In genomic region chr10:112565434-112566053, GRCh38 we compare ENCODE assay signal across 10 cellular contexts.
DNase-seq lines count a peak whose midpoint lies in the region; ATAC-seq and TF ChIP-seq lines count a peak whose summit lies in the region.
"Had no signal": no experiment of that assay in that cellular context is flagged by ENCODE, and none has a peak within 500 bp of the region (broad histone marks: within the 10 kb centered on the region; RNA-seq: fewer than 3 reads in every experiment).

No MANE protein-coding gene starts in this region.

- no peaks in the 10 kb centered on the region for H3K36me3 ChIP-seq in thyroid gland

- no peak overlapping the region for H3K27ac ChIP-seq in thyroid gland

- intact Hi-C loops in thyroid gland (cut with DNase I): loop anchor here (10.0 kb wide), 1 partner anchor 819 kb away; no protein-coding TSS in a partner anchor

- DNase-seq in DMS53 (lab: John Stamatoyannopoulos, UW) (peak; percentile 86), NCI-H748 (lab: John Stamatoyannopoulos, UW; ENCODE audit: unreplicated experiment) (peak; percentile 70), iris pigment epithelial cell (ENCODE audit: low read depth) (peak; percentile 77), thyroid gland (peak; percentile 18 to 19)
- DNase-seq: right cardiac atrium had no signal

- ATAC-seq in HG03342 (IDR thresholded peaks at IDR 0.05; ENCODE audit: unreplicated experiment) (peak; percentile 64), HG03460 (IDR thresholded peaks at IDR 0.05; ENCODE audit: unreplicated experiment) (no peak), GM21723 (IDR thresholded peaks at IDR 0.05; ENCODE audit: unreplicated experiment) (no peak)

- H3K9me3 Mint-ChIP-seq in brain: no peaks in the 10 kb centered on the region
- H3K9me3 Mint-ChIP-seq: T-helper 1 cell treated with Interleukin-12 subunit alpha and Interleukin-12 subunit beta and Interleukin-4 antibody, amounts not matched to agents 30 μg/mL and 1 μg/mL, for 36 hours had no signal

- TF ChIP-seq CTCF in brain (conservative IDR thresholded peaks at IDR 0.05): peak; percentile 76 to 86
- TF ChIP-seq CTCF in thyroid gland (IDR thresholded peaks at IDR 0.05): peak; percentile 10 to 77 (median 55)

- H3K4me1 Mint-ChIP-seq in brain: peaks cover 4% of the 10 kb centered on the region

- H3K4me3 Mint-ChIP-seq in brain: no peak overlapping the region
- H3K4me3 Mint-ChIP-seq: T-helper 1 cell treated with Interleukin-12 subunit alpha and Interleukin-12 subunit beta and Interleukin-4 antibody, amounts not matched to agents 30 μg/mL and 1 μg/mL, for 36 hours had no signal

- peak overlapping the region in 2 of 5 experiments; percentile 0 to 7 for H3K27ac Mint-ChIP-seq in brain
- H3K27ac Mint-ChIP-seq: T-helper 1 cell treated with Interleukin-12 subunit alpha and Interleukin-12 subunit beta and Interleukin-4 antibody, amounts not matched to agents 30 μg/mL and 1 μg/mL, for 36 hours had no signal

- 39 to 45% methylated on average over 4 of the region's 4 CpGs for WGBS in thyroid gland, 2 donors

- no peak for TF ChIP-seq POLR2A in thyroid gland (IDR thresholded peaks at IDR 0.05)

- no peak overlapping the region for H3K4me3 ChIP-seq in thyroid gland (replicated peaks in 1 of 3)

- H3K4me1 ChIP-seq in thyroid gland: no peaks in the 10 kb centered on the region

- no peaks in the 10 kb centered on the region for H3K27me3 Mint-ChIP-seq in brain

- H3K36me3 Mint-ChIP-seq in brain: no peaks in the 10 kb centered on the region

- no peaks in the 10 kb centered on the region for H3K27me3 ChIP-seq in thyroid gland

- H3K9me3 ChIP-seq in thyroid gland: no peaks in the 10 kb centered on the region

Comparison
In these comparisons a context has a peak if more than half of its experiments do, and no peak if none do; other contexts are left out.
1. DNase-seq: peak in every context shown above with its lines; median percentile 86 in DMS53; 77 in iris pigment epithelial cell; 70 in NCI-H748; 18 in thyroid gland.